In genomic region chr9:126451316-126451885, GRCh38 we compare ENCODE assay signal across 22 cellular contexts.
"Had no signal": no experiment of that assay in that cellular context is flagged by ENCODE, and none has a peak within 500 bp of the region (broad histone marks: within the 10 kb centered on the region; RNA-seq: fewer than 3 reads in every experiment).

No MANE protein-coding gene starts in this region.

- H3K9me3 ChIP-seq: esophagus muscularis mucosa, gastroesophageal sphincter, heart right ventricle, mucosa of descending colon, ovary, psoas muscle, thyroid gland had no signal

- H3K4me1 ChIP-seq: gastroesophageal sphincter, psoas muscle, thyroid gland had no signal

- H3K36me3 ChIP-seq: ovary, thyroid gland had no signal

- H3K4me3 ChIP-seq: esophagus muscularis mucosa, gastroesophageal sphincter, heart right ventricle, mucosa of descending colon, ovary, psoas muscle, SK-N-MC, thyroid gland had no signal

- H3K27ac ChIP-seq: esophagus muscularis mucosa, gastroesophageal sphincter, heart right ventricle, ovary, psoas muscle, SK-N-MC, thyroid gland had no signal

- H3K36me3 Mint-ChIP-seq: naive B cell had no signal

- DNase-seq: activated B cell treated with CpG ODN at 0.5 μM for 24 hours; activated CD4-positive, alpha-beta memory T cell treated with anti-CD3 and anti-CD28 coated beads, Interleukin-2, amount 10 ng/mL, durations not matched to agents 7 days and 5 days; activated CD4-positive, alpha-beta T cell treated with anti-CD3 and anti-CD28 coated beads for 4 hours; activated effector memory CD4-positive, alpha-beta T cell treated with anti-CD3 and anti-CD28 coated beads, Interleukin-2, amount 50 U/mL, for 16 hours; activated naive CD4-positive, alpha-beta T cell treated with anti-CD3 and anti-CD28 coated beads, Interleukin-2, amount 50 U/mL, for 16 hours; activated T-cell treated with anti-CD3 and anti-CD28 coated beads, Interleukin-2, amount 50 U/mL, for 48 hours; amniotic stem cell; heart right ventricle; kidney glomerular epithelial cell; left ventricle myocardium superior; mesenchymal stem cell; mucosa of descending colon; naive B cell; ovary; psoas muscle; right cardiac atrium; thyroid gland had no signal

- H3K4me3 Mint-ChIP-seq: activated B cell treated with CpG ODN at 0.5 μM for 24 hours; activated CD4-positive, alpha-beta memory T cell treated with anti-CD3 and anti-CD28 coated beads, Interleukin-2, amount 10 ng/mL, durations not matched to agents 7 days and 5 days; naive B cell; neural crest cell; T-helper 2 cell treated with Interferon-gamma antibody and Interleukin-4, amounts not matched to agents 5 μg/mL and 100 μg/mL, for 36 hours had no signal

- H3K27me3 ChIP-seq: esophagus muscularis mucosa, gastroesophageal sphincter, heart right ventricle, ovary, thyroid gland had no signal

- H3K27ac Mint-ChIP-seq: activated B cell treated with CpG ODN at 0.5 μM for 24 hours; activated CD4-positive, alpha-beta memory T cell treated with anti-CD3 and anti-CD28 coated beads, Interleukin-2, amount 10 ng/mL, durations not matched to agents 7 days and 5 days; T-helper 2 cell treated with Interferon-gamma antibody and Interleukin-4, amounts not matched to agents 5 μg/mL and 100 μg/mL, for 36 hours had no signal

- H3K27me3 Mint-ChIP-seq: activated B cell treated with CpG ODN at 0.5 μM for 24 hours, naive B cell had no signal

- H3K4me1 Mint-ChIP-seq: activated B cell treated with CpG ODN at 0.5 μM for 24 hours; activated CD4-positive, alpha-beta memory T cell treated with anti-CD3 and anti-CD28 coated beads, Interleukin-2, amount 10 ng/mL, durations not matched to agents 7 days and 5 days had no signal

- H3K9me3 Mint-ChIP-seq: activated B cell treated with CpG ODN at 0.5 μM for 24 hours; activated CD4-positive, alpha-beta memory T cell treated with anti-CD3 and anti-CD28 coated beads, Interleukin-2, amount 10 ng/mL, durations not matched to agents 7 days and 5 days; naive B cell; neural crest cell; T-helper 2 cell treated with Interferon-gamma antibody and Interleukin-4, amounts not matched to agents 5 μg/mL and 100 μg/mL, for 36 hours had no signal

- ATAC-seq: gastroesophageal sphincter, heart right ventricle, left ventricle myocardium superior, mucosa of descending colon, psoas muscle, right cardiac atrium had no signal
